1 cellular context compared by ENCODE assay signal in genomic region chr2:237491515-237492118, GRCh38.
TF ChIP-seq lines count a peak whose summit lies in the region.

No MANE protein-coding gene starts in this region.

TF ChIP-seq in HEK293, 187 proteins besides CTCF, POLR2A, EP300 and RAD21 (continued from another document):
- no peak for TF ChIP-seq TSHZ1 (tag by site-specific recombination; IDR thresholded peaks at IDR 0.05; ENCODE audit: borderline replicate concordance)
- no peak for TF ChIP-seq INSM2 (tag by site-specific recombination; IDR thresholded peaks at IDR 0.05)
- no peak for TF ChIP-seq KLF17 (tag by site-specific recombination; IDR thresholded peaks at IDR 0.05)
- TF ChIP-seq SP7 (tag by site-specific recombination; IDR thresholded peaks at IDR 0.05): no peak
- no peak for TF ChIP-seq ZNF521 (tag by site-specific recombination; IDR thresholded peaks at IDR 0.05)
- no peak for TF ChIP-seq ZNF530 (tag by site-specific recombination; IDR thresholded peaks at IDR 0.05; ENCODE audit: low read depth)
